Comparison of ENCODE assay signal across 16 cellular contexts in the genomic region with DNA sequence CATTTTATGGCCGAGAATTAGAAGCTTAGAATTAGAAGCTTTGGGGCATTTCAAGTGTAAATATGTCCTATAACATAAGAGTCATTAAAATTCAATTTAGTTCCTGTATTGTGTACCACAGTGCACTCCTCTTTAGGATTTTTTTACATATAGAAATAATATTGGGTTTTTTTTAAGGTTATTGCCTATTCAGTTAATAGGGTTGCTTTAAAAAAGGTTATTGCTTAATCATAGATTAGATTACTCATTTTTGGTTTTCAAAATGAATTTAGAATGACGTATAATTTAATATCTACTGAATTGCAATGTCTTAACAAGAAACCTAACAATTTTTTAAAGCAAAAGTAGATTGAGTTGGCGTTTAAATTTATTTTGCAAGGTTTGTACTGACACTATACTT. TPM values are rescaled to one million over a fixed set of nuclear protein-coding genes. Genes with fewer than 3 reads are reported as not detected.
A peak's percentile ranks its signal among the peaks of the same experiment; 100 is the strongest.
DNase-seq lines count a peak whose midpoint lies in the region; ATAC-seq, FAIRE-seq and TF ChIP-seq lines count a peak whose summit lies in the region.
"Had no signal": no experiment of that assay in that cellular context is flagged by ENCODE, and none has a peak within 500 bp of the region (broad histone marks: within the 10 kb centered on the region; RNA-seq: fewer than 3 reads in every experiment).

No MANE protein-coding gene starts in this region.

- H3K9me3 ChIP-seq in ascending aorta (no peaks in the 10 kb centered on the region), gastroesophageal sphincter (no peaks in the 10 kb centered on the region), thyroid gland (no peaks in the 10 kb centered on the region)
- H3K9me3 ChIP-seq: BLaER1 treated with 17β-estradiol and CSF1 and Interleukin-3, amounts not matched to agents 10 nM and 100 nM; HAP-1 had no signal

- DNase-seq in ascending aorta (ENCODE audit: low spot score in 2 of 2): no peak
- DNase-seq in thyroid gland: no peak
- no peak for DNase-seq in stimulated activated CD8-positive, alpha-beta memory T cell treated with anti-CD3 and anti-CD28 coated beads, Interleukin-4, amount 100 ng/mL, for 48 hours
- DNase-seq in activated naive CD4-positive, alpha-beta T cell treated with anti-CD3 and anti-CD28 coated beads, Interleukin-2, amount 50 U/mL, for 16 hours: no peak
- DNase-seq: 8988T; ACHN; CD4-positive, CD25-positive, alpha-beta regulatory T cell; DMS79 had no signal

- H3K4me3 ChIP-seq in ascending aorta (no peak overlapping the region), gastroesophageal sphincter (no peak overlapping the region), thyroid gland (replicated peaks in 1 of 3) (no peak overlapping the region)
- H3K4me3 ChIP-seq: BLaER1 treated with 17β-estradiol and CSF1 and Interleukin-3, amounts not matched to agents 10 nM and 100 nM; HAP-1 had no signal

- FAIRE-seq in A204.1 (lab: Jason Lieb, UNC): peak; percentile 39
- FAIRE-seq: GM12891, H1 had no signal

- H3K27ac ChIP-seq in ascending aorta (peak overlapping the region; percentile 66 to 78), gastroesophageal sphincter (peak overlapping the region; percentile 68 to 86 (median 74)), thyroid gland (peak overlapping the region; percentile 56 to 95 (median 73))
- H3K27ac ChIP-seq: BLaER1 treated with 17β-estradiol and CSF1 and Interleukin-3, amounts not matched to agents 10 nM and 100 nM; HL-60 had no signal

- H3K4me1 ChIP-seq in ascending aorta (peaks cover 3% of the 10 kb centered on the region in 2 donors), gastroesophageal sphincter (peaks cover 0 to 18% (median 7%) of the 10 kb centered on the region in 3 donors), thyroid gland (peaks cover 10 to 41% of the 10 kb centered on the region in 2 donors)
- H3K4me1 ChIP-seq: BLaER1 treated with 17β-estradiol and CSF1 and Interleukin-3, amounts not matched to agents 10 nM and 100 nM; HAP-1 had no signal

- H3K27me3 ChIP-seq in ascending aorta (no peaks in the 10 kb centered on the region), gastroesophageal sphincter (no peaks in the 10 kb centered on the region), thyroid gland (no peaks in the 10 kb centered on the region)
- H3K27me3 ChIP-seq: BLaER1 treated with 17β-estradiol and CSF1 and Interleukin-3, amounts not matched to agents 10 nM and 100 nM had no signal

- no peak for TF ChIP-seq CTCF in ascending aorta (IDR thresholded peaks at IDR 0.05)
- no peak for TF ChIP-seq CTCF in gastroesophageal sphincter (IDR thresholded peaks at IDR 0.05)
- TF ChIP-seq CTCF in thyroid gland (IDR thresholded peaks at IDR 0.05): no peak

- WGBS in gastroesophageal sphincter (ENCODE audit: low coverage in 1 of 2), 2 donors: 85 to 98% methylated on average over 3 of the region's 3 CpGs
- whole genome bisulfite sequencing in thyroid gland, 2 donors: 95 to 98% methylated on average over 3 of the region's 3 CpGs

- intact Hi-C loops in ascending aorta (cut with DNase I) (no loop called here), thyroid gland (cut with DNase I) (no loop called here)

- ATAC-seq in gastroesophageal sphincter (no peak), GM19351 (IDR thresholded peaks at IDR 0.05; ENCODE audit: unreplicated experiment) (no peak)

- TF ChIP-seq EP300 in gastroesophageal sphincter (IDR thresholded peaks at IDR 0.05): no peak

- TF ChIP-seq POLR2A in gastroesophageal sphincter (IDR thresholded peaks at IDR 0.05): no peak
- TF ChIP-seq POLR2A in thyroid gland (IDR thresholded peaks at IDR 0.05): no peak

- H3K36me3 ChIP-seq in ascending aorta: peaks cover 20 to 39% of the 10 kb centered on the region in 2 donors
- H3K36me3 ChIP-seq in gastroesophageal sphincter: peaks cover 0 to 77% of the 10 kb centered on the region in 2 donors
- H3K36me3 ChIP-seq in thyroid gland: peaks cover under 1 to 3% of the 10 kb centered on the region in 2 donors

RNA-seq across cellular contexts. Expression of gene NOC3L, which starts 34.1 kb away (rescaled TPM):
- total RNA-seq in ascending aorta (7.9 TPM), gastroesophageal sphincter (10 to 100 TPM; 19.4 to 31.0 (median 24.5) TPM), thyroid gland (10 to 100 TPM; 18.9 to 35.6 (median 25.4) TPM)
